ENCODE assay signal across 8 cellular contexts in the genomic region with DNA sequence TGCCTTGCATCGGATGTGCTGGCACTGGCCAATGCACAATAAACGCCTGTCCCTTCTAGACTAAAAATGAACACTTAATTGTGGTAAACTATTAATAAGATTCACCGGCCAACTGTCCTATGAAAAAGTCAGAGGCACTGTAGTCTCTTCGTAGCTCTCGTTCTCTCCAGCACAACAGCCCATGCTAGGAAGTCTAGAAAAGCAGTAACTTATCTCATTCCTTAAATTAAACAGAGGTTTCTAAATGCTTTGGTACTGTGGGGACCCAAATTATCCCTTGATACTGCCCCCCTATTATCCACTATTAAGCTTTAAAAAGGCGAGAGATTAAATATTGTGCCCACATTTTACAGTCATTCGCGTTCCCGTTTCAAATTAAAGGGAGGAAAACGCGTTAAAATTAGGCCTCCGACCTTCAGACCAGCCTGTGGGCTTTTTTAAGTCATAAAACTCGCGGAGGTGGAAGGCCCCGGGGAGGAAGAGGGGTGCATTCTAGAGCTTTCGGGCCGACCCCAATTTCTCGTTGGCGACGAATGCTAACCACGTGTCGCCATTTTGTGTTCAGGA. TPM values are rescaled to one million over a fixed set of nuclear protein-coding genes. Genes with fewer than 3 reads are reported as not detected.
DNase-seq lines count a peak whose midpoint lies in the region; ATAC-seq and TF ChIP-seq lines count a peak whose summit lies in the region.

No MANE protein-coding gene starts in this region.

- H3K36me3 Mint-ChIP-seq in effector memory CD8-positive, alpha-beta T cell (ENCODE audit: insufficient read depth), result peaks cover 73% of the 10 kb centered on the region

- H3K4me1 ChIP-seq in PC-3 (ENCODE audit: insufficient read depth, low read length) (peaks cover 55% of the 10 kb centered on the region), neutrophil (ENCODE audit: control insufficient read depth in 1 of 2, insufficient read depth in 1 of 2, low read depth in 1 of 2, low read length in 1 of 2) (peaks cover 60 to 73% of the 10 kb centered on the region in 2 experiments)

- POLR2A ChIA-PET in PC-3 (lab: Charles Lee; ENCODE audit: unreplicated experiment), result interaction anchor here (0.6 to 0.8 kb wide), 2 partner anchors 38 to 156 kb away, joined by 5 to 20 read pairs; no protein-coding TSS in a partner anchor

- H3K9me3 Mint-ChIP-seq in effector memory CD8-positive, alpha-beta T cell, result no peaks in the 10 kb centered on the region

- no TSS peak for BruUV-seq in PC-3 (replicated peaks; lab: Mats Ljungman, UMichigan)

- TF ChIP-seq CTCF in GM12875 (IDR thresholded peaks at IDR 0.05; ENCODE audit: borderline replicate concordance, insufficient read depth, low read depth, low read length) (no peak), PC-3 (conservative IDR thresholded peaks at IDR 0.05; ENCODE audit: low read depth, low read length) (no peak), neutrophil (IDR thresholded peaks at IDR 0.05) (no peak)

- peak overlapping the region; percentile 99; the same call in 1 of the 2 replicates for H2AFZ ChIP-seq in PC-3 (ENCODE audit: low read length)

- no peaks in the 10 kb centered on the region for H3K27me3 Mint-ChIP-seq in effector memory CD8-positive, alpha-beta T cell

- H3K4me3 Mint-ChIP-seq in effector memory CD8-positive, alpha-beta T cell, result peak overlapping the region; percentile 96

- H3K36me3 ChIP-seq in PC-3 (ENCODE audit: low read depth, low read length), result peaks cover 17% of the 10 kb centered on the region
- no peaks in the 10 kb centered on the region for H3K36me3 ChIP-seq in neutrophil

- no peak for DNase-seq in PC-3
- no peak for DNase-seq in effector memory CD8-positive, alpha-beta T cell
- no peak for DNase-seq in SKM-1 treated with dmso at 0.1 percent for 144 hours (lab: John Stamatoyannopoulos, UW; ENCODE audit: unreplicated experiment)
- no peak for DNase-seq in NCI-H1436 treated with DMSO at 0.1 percent for 48 hours (lab: John Stamatoyannopoulos, UW)
- no peak for DNase-seq in C1 segment of cervical spinal cord (lab: John Stamatoyannopoulos, UW)

- peak overlapping the region; percentile 100 for H3K27ac Mint-ChIP-seq in effector memory CD8-positive, alpha-beta T cell

- peaks cover 56% of the 10 kb centered on the region for H3K79me2 ChIP-seq in PC-3 (ENCODE audit: low read length)

- H3K9me3 ChIP-seq in PC-3 (ENCODE audit: low read length) (no peaks in the 10 kb centered on the region), neutrophil (no peaks in the 10 kb centered on the region)

- H3F3A ChIP-seq in PC-3 (ENCODE audit: low read length, unreplicated experiment), result peaks cover 15% of the 10 kb centered on the region

- H3K4me1 Mint-ChIP-seq in effector memory CD8-positive, alpha-beta T cell (ENCODE audit: low read depth in 2 of 2), result peaks cover 44 to 51% of the 10 kb centered on the region in 2 donors

- CTCF ChIA-PET in PC-3 (lab: Charles Lee), result interaction anchor here (0.6 to 0.7 kb wide), 2 partner anchors 50 to 171 kb away, joined by 4 read pairs; no protein-coding TSS in a partner anchor

- H3K4me3 ChIP-seq in GM12875 (ENCODE audit: low read depth, low read length) (peak overlapping the region; percentile 53), PC-3 (ENCODE audit: low read length) (peak overlapping the region; percentile 83), neutrophil (ENCODE audit: low read depth in 1 of 2, low read length in 1 of 2) (peak overlapping the region; percentile 85 to 97)

- ATAC-seq in PC-3 (no peak), GM19351 (IDR thresholded peaks at IDR 0.05; ENCODE audit: unreplicated experiment) (no peak)
- no peak for ATAC-seq in effector memory CD8-positive, alpha-beta T cell (replicated peaks)

- H3K9ac ChIP-seq in PC-3 (ENCODE audit: low read length), result peak overlapping the region; percentile 100

- intact Hi-C loops in PC-3 (cut with micrococcal nuclease), result loop anchor here (5.0 kb wide), 1 partner anchor 37 kb away; no protein-coding TSS in a partner anchor

- H3K9me2 ChIP-seq in PC-3 (replicated peaks; ENCODE audit: low read length), result no peaks in the 10 kb centered on the region

- peak overlapping the region; percentile 100 for H3K27ac ChIP-seq in PC-3 (ENCODE audit: low read length)
- H3K27ac ChIP-seq in neutrophil, result peak overlapping the region; percentile 99

- H3K27me3 ChIP-seq in PC-3 (ENCODE audit: low read length) (no peaks in the 10 kb centered on the region), neutrophil (no peaks in the 10 kb centered on the region)

- H4K20me1 ChIP-seq in PC-3 (ENCODE audit: low read length), result peaks cover 10% of the 10 kb centered on the region

- H3K4me2 ChIP-seq in PC-3 (ENCODE audit: low read length), result peak overlapping the region; percentile 98

RNA-seq across cellular contexts. Expression of a gene that starts 1.5 kb away (rescaled TPM):
- total RNA-seq in PC-3 (2014; rRNA removed), result 39.2 and 59.7 TPM in 2 replicates
